13 cellular contexts compared by ENCODE assay signal in genomic region chr2:128797937-128798336, GRCh38.
DNase-seq lines count a peak whose midpoint lies in the region; ATAC-seq and TF ChIP-seq lines count a peak whose summit lies in the region.
"Had no signal": no experiment of that assay in that cellular context is flagged by ENCODE, and none has a peak within 500 bp of the region (broad histone marks: within the 10 kb centered on the region; RNA-seq: fewer than 3 reads in every experiment).

No MANE protein-coding gene starts in this region.

- no peak for DNase-seq in psoas muscle
- DNase-seq in activated T-cell treated with anti-CD3 and anti-CD28 coated beads, Interleukin-2, amount 50 U/mL, for 4 hours = no peak
- no peak for DNase-seq in HFFc6
- DNase-seq in SKM-1 treated with dmso at 0.1 percent for 144 hours (lab: John Stamatoyannopoulos, UW; ENCODE audit: unreplicated experiment) = no peak
- DNase-seq in iPS-NIHi7 (ENCODE audit: extremely low spot score) = no peak
- DNase-seq: aorta; immature natural killer cell; NCI-H1048; stimulated activated CD4-positive, alpha-beta T cell treated with anti-CD3 and anti-CD28 coated beads, Interleukin-15, amount 100 ng/mL, for 24 hours; stimulated activated naive CD4-positive, alpha-beta T cell had no signal

- ATAC-seq in GM19025 (IDR thresholded peaks at IDR 0.05; ENCODE audit: low read depth, unreplicated experiment) = peak; percentile 89
- peak; percentile 91 for ATAC-seq in GM21723 (IDR thresholded peaks at IDR 0.05; ENCODE audit: unreplicated experiment)
- ATAC-seq in HG03442 (IDR thresholded peaks at IDR 0.05; ENCODE audit: unreplicated experiment) = peak; percentile 82
- peak in 1 of 4 donors; percentile 4 for ATAC-seq in psoas muscle
- ATAC-seq in activated T-cell treated with anti-CD3 and anti-CD28 coated beads, Interleukin-2, amount 50 U/mL, for 4 hours = no peak

- peak overlapping the region; percentile 78 for H3K27ac ChIP-seq in psoas muscle

- no peaks in the 10 kb centered on the region for H3K9me3 Mint-ChIP-seq in activated T-cell treated with anti-CD3 and anti-CD28 coated beads, Interleukin-2, amount 50 U/mL, for 4 hours
- peaks cover 18% of the 10 kb centered on the region for H3K9me3 Mint-ChIP-seq in HFFc6

- TF ChIP-seq CTCF in psoas muscle (IDR thresholded peaks at IDR 0.05) = no peak
- TF ChIP-seq CTCF in HFFc6 (IDR thresholded peaks at IDR 0.05) = no peak

- peaks cover 16% of the 10 kb centered on the region for H3K4me1 ChIP-seq in psoas muscle

- no peaks in the 10 kb centered on the region for H3K36me3 Mint-ChIP-seq in activated T-cell treated with anti-CD3 and anti-CD28 coated beads, Interleukin-2, amount 50 U/mL, for 4 hours (ENCODE audit: insufficient read depth)
- H3K36me3 Mint-ChIP-seq in HFFc6 (ENCODE audit: low read depth) = no peaks in the 10 kb centered on the region
- H3K36me3 Mint-ChIP-seq: immature natural killer cell had no signal

- H3K4me3 ChIP-seq in psoas muscle = no peak overlapping the region

- H3K27ac Mint-ChIP-seq in HFFc6 = no peak overlapping the region
- H3K27ac Mint-ChIP-seq: immature natural killer cell had no signal

- no peaks in the 10 kb centered on the region for H3K4me1 Mint-ChIP-seq in activated T-cell treated with anti-CD3 and anti-CD28 coated beads, Interleukin-2, amount 50 U/mL, for 4 hours (ENCODE audit: low read depth)
- H3K4me1 Mint-ChIP-seq in HFFc6 (ENCODE audit: low read depth) = no peaks in the 10 kb centered on the region
- H3K4me1 Mint-ChIP-seq: immature natural killer cell had no signal

- H3K27me3 ChIP-seq in psoas muscle (ENCODE audit: insufficient read depth in 3 of 3, low read length in 2 of 3) = no peaks in the 10 kb centered on the region

- H3K4me3 Mint-ChIP-seq in activated T-cell treated with anti-CD3 and anti-CD28 coated beads, Interleukin-2, amount 50 U/mL, for 4 hours = no peak overlapping the region
- no peak overlapping the region for H3K4me3 Mint-ChIP-seq in HFFc6
- H3K4me3 Mint-ChIP-seq: immature natural killer cell had no signal

- no peaks in the 10 kb centered on the region for H3K27me3 Mint-ChIP-seq in activated T-cell treated with anti-CD3 and anti-CD28 coated beads, Interleukin-2, amount 50 U/mL, for 4 hours (ENCODE audit: low read depth)
- H3K27me3 Mint-ChIP-seq in HFFc6 (ENCODE audit: insufficient read depth) = peaks cover 3% of the 10 kb centered on the region

- intact Hi-C loops in psoas muscle (cut with DNase I) = no loop called here

- H3K36me3 ChIP-seq in psoas muscle (ENCODE audit: insufficient read depth in 1 of 2, low read depth in 1 of 2) = no peaks in the 10 kb centered on the region

- 58 to 71% (median 68%) methylated on average over 6 of the region's 6 CpGs for WGBS in psoas muscle, 3 donors

- H3K9me3 ChIP-seq in psoas muscle = no peaks in the 10 kb centered on the region

Comparison
In these comparisons a context has a peak if more than half of its experiments do, and no peak if none do; other contexts are left out.
1. ATAC-seq: peak in GM19025 (single experiment), GM21723 (single experiment) and HG03442 (single experiment); none in activated T-cell treated with anti-CD3 and anti-CD28 coated beads, Interleukin-2, amount 50 U/mL, for 4 hours (0 of 2).